Comparison of ENCODE assay signal across 8 cellular contexts in the genomic region with DNA sequence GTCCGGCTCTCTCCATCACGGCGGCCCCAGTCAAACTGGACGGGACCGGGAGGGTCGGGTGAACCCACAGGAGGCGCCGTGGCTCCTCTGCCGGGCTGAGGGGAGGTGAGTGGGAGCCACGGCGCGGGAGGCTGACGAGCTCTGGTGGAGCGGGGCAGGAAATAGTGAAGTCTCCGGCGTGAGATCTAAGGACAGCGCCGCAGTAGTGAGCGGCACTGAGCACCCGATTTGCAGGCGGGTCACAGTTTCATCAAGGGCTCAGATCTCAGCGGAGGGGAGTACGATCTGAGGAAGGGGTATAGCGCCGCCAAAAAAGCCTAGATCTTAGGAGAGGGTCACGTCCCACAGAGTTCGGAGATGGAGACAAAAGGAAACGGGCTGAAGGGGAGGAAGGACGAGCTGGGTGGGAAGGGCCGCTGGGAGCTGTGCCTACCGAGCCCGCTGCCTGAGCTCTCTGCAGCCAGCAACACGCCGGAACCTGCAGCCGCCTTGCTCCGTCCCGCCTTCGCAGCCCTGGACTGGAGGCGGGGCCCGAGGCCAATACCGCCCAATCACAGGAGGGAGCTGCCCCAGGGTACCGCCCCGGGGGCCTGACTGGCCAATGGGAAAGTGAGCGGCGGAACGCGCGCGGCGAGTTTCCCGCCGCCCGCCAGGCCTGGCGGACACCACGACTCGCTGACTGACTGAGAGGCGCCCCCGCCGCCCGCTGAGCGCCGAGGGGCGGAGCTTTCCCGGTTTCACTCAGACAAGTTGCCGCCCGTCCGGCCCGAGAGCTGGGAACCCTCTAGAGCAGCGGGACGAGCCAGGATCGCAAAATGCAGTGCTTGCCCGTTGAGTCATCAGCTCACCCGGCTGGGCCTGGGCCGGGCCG. TPM values are rescaled to one million over a fixed set of nuclear protein-coding genes. Genes with fewer than 3 reads are reported as not detected.
DNase-seq lines count a peak whose midpoint lies in the region; ATAC-seq and TF ChIP-seq lines count a peak whose summit lies in the region.

No MANE protein-coding gene starts in this region.

- H3K27ac ChIP-seq in gastroesophageal sphincter (peak overlapping the region; percentile 84 to 99 (median 94)), neutrophil (peak overlapping the region; percentile 42), substantia nigra (ENCODE audit: low read depth, low read length, poor library complexity, severe bottlenecking) (peak overlapping the region; percentile 81)

- in situ Hi-C loops in SK-MEL-5 (cut with HindIII; ENCODE audit: low pct_unique_long_range_greater_than_20kb, low sequenced_read_pairs) = no loop called here

- peak; percentile 50 to 62 for TF ChIP-seq POLR2A in gastroesophageal sphincter (IDR thresholded peaks at IDR 0.05)

- no peak for TF ChIP-seq EP300 in gastroesophageal sphincter (IDR thresholded peaks at IDR 0.05)

- TF ChIP-seq CTCF in GM06990 (IDR thresholded peaks at IDR 0.05; ENCODE audit: insufficient read depth, low read length, poor library complexity, severe bottlenecking) (peak; percentile 10), HFFc6 (IDR thresholded peaks at IDR 0.05) (no peak; the same call in 1 of the 2 replicates), gastroesophageal sphincter (IDR thresholded peaks at IDR 0.05) (peak in 2 of 4 experiments; percentile 2 to 15), neutrophil (IDR thresholded peaks at IDR 0.05) (peak; percentile 67)

- DNase-seq in GM06990 (ENCODE audit: extremely low read depth, insufficient read length) (peak; percentile 99), HFFc6 (peak; percentile 98), NAMALWA (ENCODE audit: low spot score) (peak; percentile 98), SK-MEL-5 (ENCODE audit: low read depth, low spot score) (peak; percentile 94), substantia nigra (lab: John Stamatoyannopoulos, UW) (peak; percentile 71 to 100 (median 93))
- peak; percentile 96 for DNase-seq in activated naive CD4-positive, alpha-beta T cell treated with anti-CD3 and anti-CD28 coated beads, Interleukin-2, amount 10 ng/mL, durations not matched to agents 7 days and 5 days

- H3K9me3 ChIP-seq in gastroesophageal sphincter (no peaks in the 10 kb centered on the region), neutrophil (no peaks in the 10 kb centered on the region)

- H3K27me3 ChIP-seq in GM06990 (replicated peaks; ENCODE audit: control insufficient read depth, insufficient read depth, low read length) (no peaks in the 10 kb centered on the region), gastroesophageal sphincter (no peaks in the 10 kb centered on the region), neutrophil (peaks cover 24% of the 10 kb centered on the region)

- no peaks in the 10 kb centered on the region for H3K36me3 Mint-ChIP-seq in HFFc6 (ENCODE audit: low read depth)
- peaks cover 1% of the 10 kb centered on the region for H3K36me3 Mint-ChIP-seq in activated naive CD4-positive, alpha-beta T cell treated with anti-CD3 and anti-CD28 coated beads, Interleukin-2, amount 10 ng/mL, durations not matched to agents 7 days and 5 days

- H3K4me1 Mint-ChIP-seq in HFFc6 (ENCODE audit: low read depth) = peaks cover 38% of the 10 kb centered on the region
- peaks cover 46% of the 10 kb centered on the region for H3K4me1 Mint-ChIP-seq in activated naive CD4-positive, alpha-beta T cell treated with anti-CD3 and anti-CD28 coated beads, Interleukin-2, amount 10 ng/mL, durations not matched to agents 7 days and 5 days

- peaks cover 0 to 22% (median 10%) of the 10 kb centered on the region in 3 donors for H3K4me1 ChIP-seq in gastroesophageal sphincter
- H3K4me1 ChIP-seq in neutrophil (ENCODE audit: control insufficient read depth in 1 of 2, insufficient read depth in 1 of 2, low read depth in 1 of 2, low read length in 1 of 2) = peaks cover 18 to 23% of the 10 kb centered on the region in 2 experiments

- H3K27ac Mint-ChIP-seq in HFFc6 = peak overlapping the region; percentile 89
- H3K27ac Mint-ChIP-seq in activated naive CD4-positive, alpha-beta T cell treated with anti-CD3 and anti-CD28 coated beads, Interleukin-2, amount 10 ng/mL, durations not matched to agents 7 days and 5 days = peak overlapping the region; percentile 93

- H3K4me3 Mint-ChIP-seq in HFFc6 = peak overlapping the region; percentile 95
- peak overlapping the region; percentile 85 for H3K4me3 Mint-ChIP-seq in activated naive CD4-positive, alpha-beta T cell treated with anti-CD3 and anti-CD28 coated beads, Interleukin-2, amount 10 ng/mL, durations not matched to agents 7 days and 5 days

- H3K9me3 Mint-ChIP-seq in HFFc6 = no peaks in the 10 kb centered on the region
- no peaks in the 10 kb centered on the region for H3K9me3 Mint-ChIP-seq in activated naive CD4-positive, alpha-beta T cell treated with anti-CD3 and anti-CD28 coated beads, Interleukin-2, amount 10 ng/mL, durations not matched to agents 7 days and 5 days

- CTCF ChIA-PET in activated naive CD4-positive, alpha-beta T cell treated with anti-CD3 and anti-CD28 coated beads, Interleukin-2, amount 10 ng/mL, durations not matched to agents 7 days and 5 days (lab: Charles Lee) = interaction anchor here (0.7 to 2.1 kb wide), 14 partner anchors 10 to 365 kb away, joined by 3 to 7 read pairs (median 4); a partner anchor contains a TSS

- H3K27me3 Mint-ChIP-seq in HFFc6 (ENCODE audit: insufficient read depth) = peaks cover 4% of the 10 kb centered on the region
- H3K27me3 Mint-ChIP-seq in activated naive CD4-positive, alpha-beta T cell treated with anti-CD3 and anti-CD28 coated beads, Interleukin-2, amount 10 ng/mL, durations not matched to agents 7 days and 5 days = no peaks in the 10 kb centered on the region

- 0% methylated on average over 10 to 18 of the region's 75 CpGs for WGBS in gastroesophageal sphincter (ENCODE audit: low coverage in 1 of 2), 2 donors

- peak; percentile 98 for ATAC-seq in gastroesophageal sphincter

- H3K36me3 ChIP-seq in GM06990 (ENCODE audit: control insufficient read depth, insufficient read depth, low read length) (no peaks in the 10 kb centered on the region), gastroesophageal sphincter (no peaks in the 10 kb centered on the region), neutrophil (no peaks in the 10 kb centered on the region)

- H3K4me3 ChIP-seq in GM06990 (replicated peaks; ENCODE audit: low read depth, low read length) = peak overlapping the region; percentile 86
- H3K4me3 ChIP-seq in gastroesophageal sphincter = peak overlapping the region; percentile 39 to 57
- H3K4me3 ChIP-seq in neutrophil (ENCODE audit: low read depth in 1 of 2, low read length in 1 of 2) = peak overlapping the region; percentile 60 to 72

RNA-seq across cellular contexts. Expression of a gene that starts 1.9 kb away (rescaled TPM):
- under 1 TPM in 4 of 6 experiments, not detected in 2; 0.11 to 0.28 (median 0.20) TPM for total RNA-seq in HFFc6 (2021; fragmentation: NEBNext Ultra II Directional; extraction: Animal tissue kit (Norgen Biotek cat#: 25700))
- 0.11 TPM in 1 of 2 replicates, not detected in the other for total RNA-seq in SK-MEL-5 (2014; rRNA removed; shearing (Covaris generic))
- not detected in 2 replicates for polyA plus RNA-seq in SK-MEL-5 (2015; cell fraction: cytosol; rRNA removed)
- polyA plus RNA-seq in SK-MEL-5 (2015; cell fraction: nucleus; rRNA removed) = not detected in 2 replicates
- total RNA-seq in gastroesophageal sphincter = 10 to 100 TPM in 2 of 4 donors, 1 to 10 TPM in 1, under 1 TPM in 1; 0.81 to 51.6 (median 6.9) TPM

RNA-seq across cellular contexts. Expression of a gene that starts 25.2 kb away (rescaled TPM):
- total RNA-seq in HFFc6 (2021; fragmentation: NEBNext Ultra II Directional; extraction: Animal tissue kit (Norgen Biotek cat#: 25700)) = 10 to 100 TPM; 28.4 to 39.3 (median 36.1) TPM
- 29.1 and 30.3 TPM in 2 replicates for total RNA-seq in SK-MEL-5 (2014; rRNA removed; shearing (Covaris generic))
- 17.6 and 24.0 TPM in 2 replicates for polyA plus RNA-seq in SK-MEL-5 (2015; cell fraction: cytosol; rRNA removed)
- polyA plus RNA-seq in SK-MEL-5 (2015; cell fraction: nucleus; rRNA removed) = 16.7 and 20.6 TPM in 2 replicates
- 10 to 100 TPM; 10.4 to 17.3 (median 12.8) TPM for total RNA-seq in gastroesophageal sphincter

RNA-seq across cellular contexts. Expression of a gene that starts 35.4 kb away (rescaled TPM):
- 10 to 100 TPM in 3 of 6 experiments, 1 to 10 TPM in 3; 8.6 to 12.0 (median 10.2) TPM for total RNA-seq in HFFc6 (2021; fragmentation: NEBNext Ultra II Directional; extraction: Animal tissue kit (Norgen Biotek cat#: 25700))
- total RNA-seq in SK-MEL-5 (2014; rRNA removed; shearing (Covaris generic)) = 7.7 and 9.7 TPM in 2 replicates
- polyA plus RNA-seq in SK-MEL-5 (2015; cell fraction: cytosol; rRNA removed) = 13.4 and 15.3 TPM in 2 replicates
- polyA plus RNA-seq in SK-MEL-5 (2015; cell fraction: nucleus; rRNA removed) = 28.0 and 30.4 TPM in 2 replicates
- 10 to 100 TPM in 3 of 4 donors, 1 to 10 TPM in 1; 5.1 to 21.6 (median 14.4) TPM for total RNA-seq in gastroesophageal sphincter

RNA-seq across cellular contexts. Expression of a gene that starts 38.4 kb away (rescaled TPM):
- 10 to 100 TPM; 19.2 to 31.6 (median 23.8) TPM for total RNA-seq in HFFc6 (2021; fragmentation: NEBNext Ultra II Directional; extraction: Animal tissue kit (Norgen Biotek cat#: 25700))
- total RNA-seq in SK-MEL-5 (2014; rRNA removed; shearing (Covaris generic)) = 9.5 and 11.0 TPM in 2 replicates
- polyA plus RNA-seq in SK-MEL-5 (2015; cell fraction: cytosol; rRNA removed) = 24.4 and 30.0 TPM in 2 replicates
- polyA plus RNA-seq in SK-MEL-5 (2015; cell fraction: nucleus; rRNA removed) = 40.4 and 42.5 TPM in 2 replicates
- 10 to 100 TPM; 10.5 to 36.9 (median 17.1) TPM for total RNA-seq in gastroesophageal sphincter

RNA-seq across cellular contexts. Expression of a gene that starts 48.9 kb away (rescaled TPM):
- not detected for total RNA-seq in HFFc6 (2021; fragmentation: NEBNext Ultra II Directional; extraction: Animal tissue kit (Norgen Biotek cat#: 25700))
- not detected in 2 replicates for total RNA-seq in SK-MEL-5 (2014; rRNA removed; shearing (Covaris generic))
- polyA plus RNA-seq in SK-MEL-5 (2015; cell fraction: cytosol; rRNA removed) = not detected in 2 replicates
- polyA plus RNA-seq in SK-MEL-5 (2015; cell fraction: nucleus; rRNA removed) = not detected in 2 replicates
- not detected for total RNA-seq in gastroesophageal sphincter

Comparison
In these comparisons a context has a peak if more than half of its experiments do, and no peak if none do; other contexts are left out.
1. Peak in every context shown above with its lines: DNase-seq, ATAC-seq, H3K4me3 ChIP-seq and H3K27ac ChIP-seq.
2. H3K27ac ChIP-seq: peak in every context shown above with its lines; median percentile 94 in gastroesophageal sphincter; 81 in substantia nigra; 42 in neutrophil.